ENCODE assay signal across 10 cellular contexts in the genomic region with DNA sequence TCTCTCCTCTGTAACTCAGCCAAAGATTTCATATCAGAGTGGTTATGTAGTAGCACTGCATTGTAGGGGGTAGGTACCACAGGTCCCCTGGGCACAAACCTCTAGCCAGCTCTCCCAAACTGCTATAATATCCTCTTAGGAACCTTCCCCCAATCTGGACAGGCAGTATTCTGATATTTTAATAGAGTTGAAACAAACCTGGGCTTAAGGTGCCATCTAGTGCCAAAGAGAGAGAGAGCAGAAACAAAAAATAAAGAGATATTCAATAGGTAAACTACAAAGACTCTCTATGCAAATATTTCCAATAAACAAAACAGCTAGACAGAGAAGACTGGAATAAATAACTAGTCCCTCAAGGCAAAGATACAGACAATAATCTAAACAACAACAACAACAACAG.
DNase-seq lines count a peak whose midpoint lies in the region; ATAC-seq and TF ChIP-seq lines count a peak whose summit lies in the region.
"Had no signal": no experiment of that assay in that cellular context is flagged by ENCODE, and none has a peak within 500 bp of the region (broad histone marks: within the 10 kb centered on the region; RNA-seq: fewer than 3 reads in every experiment).

No MANE protein-coding gene starts in this region.

- H3K36me3 Mint-ChIP-seq in stimulated activated effector memory CD8-positive, alpha-beta T cell treated with anti-CD3 and anti-CD28 coated beads, Interleukin-12 subunit alpha, Interleukin-12 subunit beta, amount 100 ng/mL, for 72 hours: no peaks in the 10 kb centered on the region

- no peaks in the 10 kb centered on the region for H3K4me1 Mint-ChIP-seq in stimulated activated effector memory CD8-positive, alpha-beta T cell treated with anti-CD3 and anti-CD28 coated beads, Interleukin-12 subunit alpha, Interleukin-12 subunit beta, amount 100 ng/mL, for 72 hours
- H3K4me1 Mint-ChIP-seq: activated B cell treated with CpG ODN at 0.5 μM for 24 hours had no signal

- DNase-seq in NCI-H1105 treated with DMSO at 0.1 percent for 48 hours (lab: John Stamatoyannopoulos, UW): peak; percentile 8
- no peak for DNase-seq in NCI-H1105 (lab: John Stamatoyannopoulos, UW)
- peak; percentile 13 for DNase-seq in NCI-H526 treated with DMSO at 0.1 percent for 48 hours (lab: John Stamatoyannopoulos, UW)
- peak; percentile 37 for DNase-seq in choroid plexus epithelial cell (ENCODE audit: low read depth)
- peak; percentile 1 for DNase-seq in retina
- no peak for DNase-seq in stimulated activated effector memory CD8-positive, alpha-beta T cell treated with anti-CD3 and anti-CD28 coated beads, Interleukin-12 subunit alpha, Interleukin-12 subunit beta, amount 100 ng/mL, for 72 hours (ENCODE audit: low spot score in 2 of 2)
- no peak for DNase-seq in amygdala (lab: John Stamatoyannopoulos, UW)
- DNase-seq: activated B cell treated with CpG ODN at 0.5 μM for 24 hours, dorsolateral prefrontal cortex had no signal

- H3K4me3 Mint-ChIP-seq in stimulated activated effector memory CD8-positive, alpha-beta T cell treated with anti-CD3 and anti-CD28 coated beads, Interleukin-12 subunit alpha, Interleukin-12 subunit beta, amount 100 ng/mL, for 72 hours: no peak overlapping the region
- H3K4me3 Mint-ChIP-seq: activated B cell treated with CpG ODN at 0.5 μM for 24 hours had no signal

- H3K9me3 Mint-ChIP-seq in stimulated activated effector memory CD8-positive, alpha-beta T cell treated with anti-CD3 and anti-CD28 coated beads, Interleukin-12 subunit alpha, Interleukin-12 subunit beta, amount 100 ng/mL, for 72 hours: peaks cover 26% of the 10 kb centered on the region

- TF ChIP-seq CTCF in choroid plexus epithelial cell (conservative IDR thresholded peaks at IDR 0.05; ENCODE audit: low read depth, low read length): peak; percentile 52

- H3K4me3 ChIP-seq in choroid plexus epithelial cell (ENCODE audit: low read depth, low read length): no peak overlapping the region
- H3K4me3 ChIP-seq: dorsolateral prefrontal cortex had no signal

- H3K27ac Mint-ChIP-seq in stimulated activated effector memory CD8-positive, alpha-beta T cell treated with anti-CD3 and anti-CD28 coated beads, Interleukin-12 subunit alpha, Interleukin-12 subunit beta, amount 100 ng/mL, for 72 hours: no peak overlapping the region
- H3K27ac Mint-ChIP-seq: activated B cell treated with CpG ODN at 0.5 μM for 24 hours had no signal

- no peak for ATAC-seq in stimulated activated effector memory CD8-positive, alpha-beta T cell treated with anti-CD3 and anti-CD28 coated beads, Interleukin-12 subunit alpha, Interleukin-12 subunit beta, amount 100 ng/mL, for 72 hours
- ATAC-seq in GM21390 (IDR thresholded peaks at IDR 0.05; ENCODE audit: unreplicated experiment): no peak

Comparison
In these comparisons a context has a peak if more than half of its experiments do, and no peak if none do; other contexts are left out.
1. DNase-seq: peak in NCI-H1105 treated with DMSO at 0.1 percent for 48 hours (single experiment), NCI-H526 treated with DMSO at 0.1 percent for 48 hours (single experiment), choroid plexus epithelial cell (single experiment) and retina (single experiment); none in NCI-H1105 (single experiment), stimulated activated effector memory CD8-positive, alpha-beta T cell treated with anti-CD3 and anti-CD28 coated beads, Interleukin-12 subunit alpha, Interleukin-12 subunit beta, amount 100 ng/mL, for 72 hours (0 of 2) and amygdala (0 of 56).